Comparison of ENCODE assay signal across 33 cellular contexts in genomic region chr20:53438368-53438767, GRCh38.
DNase-seq lines count a peak whose midpoint lies in the region; ATAC-seq, FAIRE-seq and TF ChIP-seq lines count a peak whose summit lies in the region.
"Had no signal": no experiment of that assay in that cellular context is flagged by ENCODE, and none has a peak within 500 bp of the region (broad histone marks: within the 10 kb centered on the region; RNA-seq: fewer than 3 reads in every experiment).

No MANE protein-coding gene starts in this region.

- no peak overlapping the region for H3K27ac Mint-ChIP-seq in WTC11
- H3K27ac Mint-ChIP-seq: B cell; CD14-positive monocyte; CD4-positive, alpha-beta memory T cell; CD4-positive, alpha-beta T cell; CD4-positive, CD25-positive, alpha-beta regulatory T cell; CD8-positive, alpha-beta memory T cell; CD8-positive, alpha-beta T cell had no signal

- no peak overlapping the region for H3K27ac ChIP-seq in K562 (ENCODE audit: extremely low read depth, low read depth, low read length)
- H3K27ac ChIP-seq: 22Rv1; A549; BLaER1; BLaER1 treated with 17β-estradiol and CSF1 and Interleukin-3, amounts not matched to agents 10 nM and 100 nM; C4-2B had no signal

- WGBS in K562 (ENCODE audit: insufficient coverage, low coverage, missing lambda C conversion rate), result 3% methylated on average over 3 of the region's 4 CpGs

- no peaks in the 10 kb centered on the region for H3K36me3 Mint-ChIP-seq in WTC11
- H3K36me3 Mint-ChIP-seq: CD4-positive, CD25-positive, alpha-beta regulatory T cell; CD8-positive, alpha-beta T cell had no signal

- ATAC-seq in WTC11, result no peak
- peak; percentile 66; the same call in 2 of the 3 replicates for ATAC-seq in K562
- ATAC-seq: A549; CD8-positive, alpha-beta T cell had no signal

- TF ChIP-seq CTCF in WTC11 (IDR thresholded peaks at IDR 0.05) (no peak), K562 (IDR thresholded peaks at IDR 0.05 in 2 of 3, conservative IDR thresholded peaks at IDR 0.05 in 1 of 3; ENCODE audit: insufficient read depth in 2 of 3, low read depth in 1 of 3, low read length in 3 of 3) (no peak)

- H3K9ac ChIP-seq in K562 (ENCODE audit: insufficient read depth in 1 of 2, low read depth in 2 of 2, low read length in 2 of 2), result no peak overlapping the region
- H3K9ac ChIP-seq: BLaER1; BLaER1 treated with 17β-estradiol and CSF1 and Interleukin-3, amounts not matched to agents 10 nM and 100 nM had no signal

- no peaks in the 10 kb centered on the region for H3K4me1 Mint-ChIP-seq in WTC11
- H3K4me1 Mint-ChIP-seq: B cell; CD14-positive monocyte; CD4-positive, CD25-positive, alpha-beta regulatory T cell; CD8-positive, alpha-beta memory T cell had no signal

- no peak for TF ChIP-seq EP300 in K562 (IDR thresholded peaks at IDR 0.05; ENCODE audit: low read length)

- H3K36me3 ChIP-seq in K562 (ENCODE audit: control insufficient read depth, insufficient read depth, low read length), result no peaks in the 10 kb centered on the region
- H3K36me3 ChIP-seq: BE2C; BLaER1; BLaER1 treated with 17β-estradiol and CSF1 and Interleukin-3, amounts not matched to agents 10 nM and 100 nM had no signal

- H3K27me3 Mint-ChIP-seq in WTC11 (ENCODE audit: low read depth), result no peaks in the 10 kb centered on the region
- H3K27me3 Mint-ChIP-seq: CD4-positive, alpha-beta T cell; CD4-positive, CD25-positive, alpha-beta regulatory T cell had no signal

- H3K4me3 Mint-ChIP-seq in WTC11, result no peak overlapping the region
- H3K4me3 Mint-ChIP-seq: B cell; CD14-positive monocyte; CD4-positive, alpha-beta memory T cell; CD4-positive, alpha-beta T cell; CD4-positive, CD25-positive, alpha-beta regulatory T cell; CD8-positive, alpha-beta memory T cell; CD8-positive, alpha-beta T cell had no signal

- intact Hi-C loops in K562 (cut with micrococcal nuclease), result no loop called here

- no peaks in the 10 kb centered on the region; the same call in 1 of the 2 replicates for H3K9me3 ChIP-seq in K562 (replicated peaks; ENCODE audit: control insufficient read depth, insufficient read depth, low read depth, low read length)
- H3K9me3 ChIP-seq: A549, BE2C, BLaER1 had no signal

- TF ChIP-seq POLR2A in K562 (conservative IDR thresholded peaks at IDR 0.05), result no peak

- peaks cover 6% of the 10 kb centered on the region; the same call in 1 of the 2 replicates for H3K9me3 Mint-ChIP-seq in WTC11
- H3K9me3 Mint-ChIP-seq: CD4-positive, alpha-beta T cell; CD4-positive, CD25-positive, alpha-beta regulatory T cell; CD8-positive, alpha-beta T cell had no signal

- in situ Hi-C loops in K562 (cut with MboI), result no loop called here

- CTCF ChIA-PET in WTC11 (lab: Charles Lee) (interaction anchor here (0.5 kb wide), 1 partner anchor 100 kb away, joined by 4 read pairs; no protein-coding TSS in a partner anchor), K562 (lab: Yijun Ruan, JAX; ENCODE audit: low intra/inter-chr PET ratio) (no interaction called here)

- POLR2A ChIA-PET in WTC11 (lab: Charles Lee) (no interaction called here), K562 (lab: Yijun Ruan, JAX) (no interaction called here)

- no peak overlapping the region for H3K4me2 ChIP-seq in K562 (ENCODE audit: insufficient read depth, low read length)
- H3K4me2 ChIP-seq: A549; BLaER1; BLaER1 treated with 17β-estradiol and CSF1 and Interleukin-3, amounts not matched to agents 10 nM and 100 nM had no signal

- H3K9me1 ChIP-seq in K562 (ENCODE audit: control insufficient read depth, insufficient read depth, low read length), result no peaks in the 10 kb centered on the region

- no peaks in the 10 kb centered on the region; a peak in 1 of 5 replicates for H3K4me1 ChIP-seq in K562 (replicated peaks in 1 of 2; ENCODE audit: control insufficient read depth in 2 of 2, insufficient read depth in 2 of 2, low read length in 2 of 2)
- H3K4me1 ChIP-seq: A549; BE2C; BLaER1; BLaER1 treated with 17β-estradiol and CSF1 and Interleukin-3, amounts not matched to agents 10 nM and 100 nM; Caco-2 had no signal

- FAIRE-seq in K562 (lab: Jason Lieb, UNC), result no peak
- FAIRE-seq: A204.1, A549, D721Med had no signal

- H3K4me3 ChIP-seq in K562, result no peak overlapping the region
- H3K4me3 ChIP-seq: A549; BLaER1; BLaER1 treated with 17β-estradiol and CSF1 and Interleukin-3, amounts not matched to agents 10 nM and 100 nM had no signal

- no TSS peak for BruUV-seq in K562 (replicated peaks; lab: Mats Ljungman, UMichigan)

- H2AFZ ChIP-seq in K562 (ENCODE audit: low read depth, low read length), result no peak overlapping the region

- no peak for TF ChIP-seq RAD21 in K562 (CRISPR knock-in tag; conservative IDR thresholded peaks at IDR 0.05 in 1 of 2, IDR thresholded peaks at IDR 0.05 in 1 of 2)

- no peaks in the 10 kb centered on the region for H3K79me2 ChIP-seq in K562 (ENCODE audit: control insufficient read depth, insufficient read depth, low read length)

- H3K27me3 ChIP-seq in K562 (ENCODE audit: control insufficient read depth in 2 of 2, insufficient read depth in 2 of 2, low read length in 2 of 2), result peaks cover 16 to 22% of the 10 kb centered on the region in 2 experiments; a peak in 3 of 5 replicates
- H3K27me3 ChIP-seq: BE2C; BLaER1; BLaER1 treated with 17β-estradiol and CSF1 and Interleukin-3, amounts not matched to agents 10 nM and 100 nM had no signal

- H4K20me1 ChIP-seq in K562 (replicated peaks; ENCODE audit: control insufficient read depth, insufficient read depth, low read length), result no peaks in the 10 kb centered on the region
- H4K20me1 ChIP-seq: BLaER1; BLaER1 treated with 17β-estradiol and CSF1 and Interleukin-3, amounts not matched to agents 10 nM and 100 nM had no signal

- DNase-seq in WTC11 (ENCODE audit: low spot score), result no peak
- DNase-seq in K562 (ENCODE audit: extremely low read depth in 1 of 4, low spot score in 3 of 4), result peak in 2 of 4 experiments; percentile 17 to 21
- no peak for DNase-seq in NCI-H2107 (lab: John Stamatoyannopoulos, UW)
- DNase-seq in central memory CD4-positive, alpha-beta T cell, result no peak
- DNase-seq: 8988T; ACHN; AML-193; BE2C; C1 segment of cervical spinal cord; Caco-2; Calu3; CD4-positive, alpha-beta memory T cell; CD4-positive, alpha-beta T cell; CD4-positive, CD25-positive, alpha-beta regulatory T cell; CD8-positive, alpha-beta memory T cell; CD8-positive, alpha-beta T cell; COR-L47; DMS 273 treated with DMSO at 0.1 percent for 48 hours; DMS153; DMS53; DMS79; DMS79 treated with DMSO at 0.1 percent for 48 hours; DND-41; EL had no signal

TF ChIP-seq in WTC11, 78 proteins besides CTCF, POLR2A, EP300 and RAD21:
- no peak for TF ChIP-seq CREB1 (CRISPR knock-in tag; IDR thresholded peaks at IDR 0.05)
- TF ChIP-seq USF2 (CRISPR knock-in tag; IDR thresholded peaks at IDR 0.05), result peak; percentile 30; the same call in 1 of the 2 replicates

TF ChIP-seq in K562, 482 proteins besides CTCF, POLR2A, EP300 and RAD21 (continues in another document):
- peak; percentile 70 for TF ChIP-seq USF1 (CRISPR knock-in tag; IDR thresholded peaks at IDR 0.05)
- TF ChIP-seq USF2 (CRISPR knock-in tag; IDR thresholded peaks at IDR 0.05), result peak; percentile 73
- peak; percentile 48 for TF ChIP-seq NFYB (IDR thresholded peaks at IDR 0.05; ENCODE audit: extremely low read depth, insufficient read length)
- TF ChIP-seq YY1 (IDR thresholded peaks at IDR 0.05; ENCODE audit: borderline replicate concordance in 1 of 3, control insufficient read depth in 1 of 3, extremely low read depth in 1 of 3, insufficient read depth in 3 of 3, insufficient read length in 1 of 3, insufficient replicate concordance in 2 of 3, low read depth in 1 of 3, low read length in 2 of 3), result no peak
- no peak for TF ChIP-seq MAFG (tag; conservative IDR thresholded peaks at IDR 0.05)
- no peak for TF ChIP-seq LEF1 (IDR thresholded peaks at IDR 0.05)
- TF ChIP-seq RAD51 (IDR thresholded peaks at IDR 0.05; ENCODE audit: borderline replicate concordance, low read depth), result peak; percentile 56; the same call in 1 of the 2 replicates
- no peak for TF ChIP-seq E2F4 (CRISPR knock-in tag; IDR thresholded peaks at IDR 0.05; ENCODE audit: low read depth)
- TF ChIP-seq ZFP36 (IDR thresholded peaks at IDR 0.05; ENCODE audit: low read depth, low read length, partially characterized antibody), result no peak
- TF ChIP-seq NR0B1 (IDR thresholded peaks at IDR 0.05; ENCODE audit: partially characterized antibody), result no peak

Comparison
In these comparisons a context has a peak if more than half of its experiments do, and no peak if none do; other contexts are left out.
1. Of the 49 proteins assayed by ChIP-seq in both K562 and WTC11: peak only in K562: NFYB and USF1; only in WTC11: none; in both: USF2; in neither: 46.